Comparison of ENCODE assay signal across 12 cellular contexts in the genomic region with DNA sequence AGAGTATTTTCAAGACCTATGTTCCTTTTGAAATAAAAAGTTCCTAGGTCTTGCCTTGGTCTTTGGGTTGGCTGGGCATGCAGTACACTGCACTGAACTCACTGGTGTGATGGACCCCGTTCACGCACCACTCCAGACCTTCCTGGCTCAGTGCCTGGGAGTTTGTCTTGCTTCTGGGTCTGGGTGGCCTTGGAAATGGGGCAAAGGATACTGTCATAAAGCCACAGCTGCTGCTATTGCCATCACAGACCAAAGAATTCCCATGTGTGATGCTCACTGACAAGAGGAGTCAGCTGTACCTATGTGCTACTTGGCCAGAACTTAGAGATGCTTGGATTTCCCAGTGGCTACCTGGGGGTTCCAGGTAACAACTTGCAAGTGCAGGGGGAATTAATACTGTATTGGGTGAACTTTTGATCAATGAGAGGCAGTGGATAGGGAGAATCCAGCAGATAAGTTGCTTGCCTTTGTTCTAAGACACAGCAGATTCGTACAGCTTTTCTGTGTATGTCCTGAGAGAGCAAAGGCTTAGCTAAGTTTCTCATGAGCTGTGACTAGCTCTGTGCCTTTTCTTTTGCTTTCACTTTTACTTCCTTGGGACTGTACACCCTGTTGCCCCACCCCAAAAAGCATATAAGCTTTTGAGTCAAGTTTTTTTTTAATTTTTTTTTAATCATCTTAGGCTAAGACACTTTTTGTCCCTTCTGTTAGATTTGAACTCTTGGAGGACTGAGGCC.
DNase-seq lines count a peak whose midpoint lies in the region; ATAC-seq and TF ChIP-seq lines count a peak whose summit lies in the region.
"Had no signal": no experiment of that assay in that cellular context is flagged by ENCODE, and none has a peak within 500 bp of the region (broad histone marks: within the 10 kb centered on the region; RNA-seq: fewer than 3 reads in every experiment).

No MANE protein-coding gene starts in this region.

- no peak overlapping the region for H3K14ac ChIP-seq in trophoblast cell (ENCODE audit: low read length)

- DNase-seq in GM10266 (ENCODE audit: extremely low spot score) (peak; percentile 25), NCI-H1417 (lab: John Stamatoyannopoulos, UW) (no peak), A172 (ENCODE audit: low spot score) (no peak), trophoblast cell (no peak), left ventricle myocardium superior (no peak)
- DNase-seq in activated CD4-positive, alpha-beta memory T cell treated with anti-CD3 and anti-CD28 coated beads for 36 hours = peak; percentile 43
- DNase-seq: cortex of kidney, NCI-H1092 treated with DMSO at 0.1 percent for 48 hours, SW 1271 had no signal

- no peak overlapping the region for H3K23ac ChIP-seq in trophoblast cell (ENCODE audit: low read length)

- no peak overlapping the region for H3K4me2 ChIP-seq in trophoblast cell (ENCODE audit: low read length)

- no peaks in the 10 kb centered on the region for H3K27me3 ChIP-seq in mucosa of rectum (ENCODE audit: control insufficient read depth in 2 of 2, insufficient read depth in 2 of 2, low read length in 2 of 2)
- H3K27me3 ChIP-seq in trophoblast cell (ENCODE audit: insufficient read depth, low read length) = no peaks in the 10 kb centered on the region
- H3K27me3 ChIP-seq: vagina had no signal

- H2BK120ac ChIP-seq in trophoblast cell (ENCODE audit: insufficient read depth, low read length, poor library complexity) = no peak overlapping the region

- H3K9me3 ChIP-seq in mucosa of rectum (ENCODE audit: control insufficient read depth in 2 of 2, low read length in 2 of 2) (no peaks in the 10 kb centered on the region), trophoblast cell (ENCODE audit: insufficient read depth, low read depth, low read length) (no peaks in the 10 kb centered on the region)
- H3K9me3 ChIP-seq: vagina had no signal

- H3K9ac ChIP-seq in mucosa of rectum (ENCODE audit: low read depth in 1 of 2, low read length in 2 of 2) (peak overlapping the region in 1 of 2 donors; percentile 34), trophoblast cell (ENCODE audit: low read length) (no peak overlapping the region)

- no peak overlapping the region for H2AFZ ChIP-seq in trophoblast cell (ENCODE audit: insufficient read depth, low read length, poor library complexity)

- H3K36me3 ChIP-seq in mucosa of rectum (ENCODE audit: control insufficient read depth in 2 of 2, insufficient read depth in 2 of 2, low read length in 2 of 2) (no peaks in the 10 kb centered on the region), trophoblast cell (ENCODE audit: control insufficient read depth in 1 of 2, insufficient read depth in 2 of 2, low read length in 2 of 2) (no peaks in the 10 kb centered on the region)
- H3K36me3 ChIP-seq: vagina had no signal

- H3K9me3 Mint-ChIP-seq in activated CD4-positive, alpha-beta memory T cell treated with anti-CD3 and anti-CD28 coated beads for 36 hours = no peaks in the 10 kb centered on the region

- intact Hi-C loops in activated CD4-positive, alpha-beta memory T cell treated with anti-CD3 and anti-CD28 coated beads for 36 hours (cut with micrococcal nuclease) = loop anchor here (1.0 to 2.0 kb wide), 4 partner anchors 10 to 115 kb away; partner anchors contain the start of gene RUNX1
- intact Hi-C loops in left ventricle myocardium superior (cut with micrococcal nuclease) = no loop called here

- no peak overlapping the region for H2AK5ac ChIP-seq in trophoblast cell (ENCODE audit: low read length)

- no peak overlapping the region for H2BK12ac ChIP-seq in trophoblast cell (ENCODE audit: low read length)

- H3K4me1 ChIP-seq in mucosa of rectum (ENCODE audit: control insufficient read depth in 2 of 2, insufficient read depth in 2 of 2, low read length in 2 of 2) = peaks cover 5% of the 10 kb centered on the region in 2 donors
- H3K4me1 ChIP-seq in trophoblast cell (ENCODE audit: control insufficient read depth in 1 of 2, insufficient read depth in 2 of 2, low read length in 2 of 2) = no peaks in the 10 kb centered on the region

- H3K27me3 Mint-ChIP-seq in activated CD4-positive, alpha-beta memory T cell treated with anti-CD3 and anti-CD28 coated beads for 36 hours = no peaks in the 10 kb centered on the region

- peak overlapping the region; percentile 25 to 61 for H3K4me3 ChIP-seq in mucosa of rectum (ENCODE audit: low read length in 2 of 2)
- H3K4me3 ChIP-seq in trophoblast cell (ENCODE audit: low read depth, low read length) = no peak overlapping the region
- H3K4me3 ChIP-seq: vagina had no signal

- no peak overlapping the region for H3K4ac ChIP-seq in trophoblast cell (ENCODE audit: low read depth, low read length)

- CTCF ChIA-PET in activated CD4-positive, alpha-beta memory T cell treated with anti-CD3 and anti-CD28 coated beads for 36 hours (lab: Charles Lee) = interaction anchor here (0.7 to 4.7 kb wide), 9 partner anchors 9 to 107 kb away, joined by 3 to 27 read pairs (median 6); no protein-coding TSS in a partner anchor

- no peak for TF ChIP-seq CTCF in GM10266 (IDR thresholded peaks at IDR 0.05; ENCODE audit: control insufficient read depth, insufficient read depth, low read depth, missing control alignments)

- H3K4me1 Mint-ChIP-seq in activated CD4-positive, alpha-beta memory T cell treated with anti-CD3 and anti-CD28 coated beads for 36 hours (ENCODE audit: low read depth) = peaks cover 83% of the 10 kb centered on the region

- no peak overlapping the region for H4K12ac ChIP-seq in trophoblast cell (ENCODE audit: low read depth, low read length)

- no peak overlapping the region for H4K8ac ChIP-seq in trophoblast cell (ENCODE audit: low read depth, low read length)

- WGBS in trophoblast cell (ENCODE audit: extremely low coverage, insufficient coverage, insufficient read length) = no CpG with 5 or more reads among the region's 3 CpGs

- ATAC-seq in HG02571 (IDR thresholded peaks at IDR 0.05; ENCODE audit: unreplicated experiment) (peak; percentile 56), left ventricle myocardium superior (no peak)

- no peak overlapping the region for H4K91ac ChIP-seq in trophoblast cell (ENCODE audit: low read depth, low read length)

- H3K36me3 Mint-ChIP-seq in activated CD4-positive, alpha-beta memory T cell treated with anti-CD3 and anti-CD28 coated beads for 36 hours = no peaks in the 10 kb centered on the region

- H2BK5ac ChIP-seq in trophoblast cell (ENCODE audit: low read depth, low read length, poor library complexity) = no peak overlapping the region

- peak overlapping the region; percentile 97 for H3K27ac Mint-ChIP-seq in activated CD4-positive, alpha-beta memory T cell treated with anti-CD3 and anti-CD28 coated beads for 36 hours

- POLR2A ChIA-PET in activated CD4-positive, alpha-beta memory T cell treated with anti-CD3 and anti-CD28 coated beads for 36 hours (lab: Charles Lee) = interaction anchor here (0.7 to 6.8 kb wide), 16 partner anchors 13 to 205 kb away, joined by 3 to 71 read pairs (median 6); no protein-coding TSS in a partner anchor

- no peaks in the 10 kb centered on the region for H3K79me1 ChIP-seq in trophoblast cell (ENCODE audit: low read length)

- H3K27ac ChIP-seq in mucosa of rectum (ENCODE audit: low read depth in 2 of 2, low read length in 2 of 2) (peak overlapping the region; percentile 36 to 65), trophoblast cell (ENCODE audit: low read depth, low read length) (no peak overlapping the region)
- H3K27ac ChIP-seq: vagina had no signal

- peak overlapping the region; percentile 77 for H3K4me3 Mint-ChIP-seq in activated CD4-positive, alpha-beta memory T cell treated with anti-CD3 and anti-CD28 coated beads for 36 hours

- H3K79me2 ChIP-seq in trophoblast cell (ENCODE audit: control insufficient read depth, insufficient read depth, low read length, poor library complexity) = no peaks in the 10 kb centered on the region

- H3K18ac ChIP-seq in trophoblast cell (ENCODE audit: low read length) = no peak overlapping the region

Comparison
In these comparisons a context has a peak if more than half of its experiments do, and no peak if none do; other contexts are left out.
1. DNase-seq: peak in GM10266 (single experiment) and activated CD4-positive, alpha-beta memory T cell treated with anti-CD3 and anti-CD28 coated beads for 36 hours (single experiment); none in NCI-H1417 (0 of 3), A172 (single experiment), trophoblast cell (0 of 2) and left ventricle myocardium superior (single experiment).